Comparison of ENCODE assay signal across 8 cellular contexts in the genomic region with DNA sequence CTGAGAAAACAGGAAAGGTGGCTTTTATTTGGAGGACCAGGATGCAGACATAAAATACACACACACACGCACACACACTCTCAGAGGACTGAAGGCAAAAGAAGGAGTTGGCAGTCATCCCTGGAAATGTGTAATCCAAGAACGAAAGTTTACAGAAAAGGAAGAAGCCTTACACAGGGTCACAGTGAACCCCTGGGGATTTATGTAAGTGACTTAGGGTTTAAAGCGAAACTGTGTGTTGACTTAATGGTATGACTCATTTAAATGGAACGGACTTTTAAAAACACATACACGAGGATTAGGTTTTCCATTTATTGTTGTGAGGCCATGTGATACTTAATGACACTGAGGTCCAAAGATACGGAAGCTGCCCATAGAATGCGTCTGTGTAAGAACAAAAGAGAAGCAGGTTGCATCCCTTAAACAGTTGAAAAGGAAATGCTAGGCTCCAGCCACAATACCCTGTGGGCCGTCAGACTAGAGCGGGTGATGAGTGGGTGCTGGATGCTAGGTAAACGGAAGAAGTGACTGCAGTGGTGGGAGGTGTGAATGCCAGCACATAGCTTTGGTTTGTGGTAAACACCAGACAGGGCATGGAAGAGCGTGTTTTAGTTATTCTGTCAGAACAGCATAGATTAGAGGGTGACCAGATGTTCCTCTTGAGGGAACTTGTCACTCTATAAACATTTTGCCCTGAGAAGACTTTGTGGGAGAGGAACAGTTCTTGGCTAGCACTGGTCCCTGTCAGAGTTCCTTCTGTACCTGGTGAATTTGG. TPM values are rescaled to one million over a fixed set of nuclear protein-coding genes. Genes with fewer than 3 reads are reported as not detected.
DNase-seq lines count a peak whose midpoint lies in the region; ATAC-seq, FAIRE-seq and TF ChIP-seq lines count a peak whose summit lies in the region.
"Had no signal": no experiment of that assay in that cellular context is flagged by ENCODE, and none has a peak within 500 bp of the region (broad histone marks: within the 10 kb centered on the region; RNA-seq: fewer than 3 reads in every experiment).

No MANE protein-coding gene starts in this region.

- FAIRE-seq in D721Med (lab: Jason Lieb, UNC) = no peak

- ATAC-seq in GM18870 (IDR thresholded peaks at IDR 0.05; ENCODE audit: unreplicated experiment) (peak; percentile 94), HG03039 (IDR thresholded peaks at IDR 0.05; ENCODE audit: unreplicated experiment) (peak; percentile 87)

- H3K27me3 ChIP-seq in skeletal muscle satellite cell (ENCODE audit: control insufficient read depth, insufficient read depth, low read length) = no peaks in the 10 kb centered on the region
- H3K27me3 ChIP-seq: neutrophil had no signal

- H3K9me3 ChIP-seq in skeletal muscle satellite cell (replicated peaks; ENCODE audit: low read length) = no peaks in the 10 kb centered on the region
- H3K9me3 ChIP-seq: neutrophil had no signal

- H3K4me2 ChIP-seq in skeletal muscle satellite cell (ENCODE audit: low read length) = peak overlapping the region; percentile 66

- peaks cover 31% of the 10 kb centered on the region for H3K4me1 ChIP-seq in skeletal muscle satellite cell (ENCODE audit: control insufficient read depth, insufficient read depth, low read length)

- peak overlapping the region; percentile 37 for H3K4me3 ChIP-seq in skeletal muscle satellite cell (ENCODE audit: low read length)

- peak overlapping the region; percentile 42 for H3K9ac ChIP-seq in skeletal muscle satellite cell (ENCODE audit: low read depth, low read length)

- no peak for TF ChIP-seq CTCF in D721Med (IDR thresholded peaks at IDR 0.05; ENCODE audit: insufficient read depth, missing control alignments)

- no peaks in the 10 kb centered on the region for H3K36me3 ChIP-seq in skeletal muscle satellite cell (ENCODE audit: insufficient read depth, low read length)
- H3K36me3 ChIP-seq: neutrophil had no signal

- peak; percentile 87 for DNase-seq in NCI-H69 (lab: John Stamatoyannopoulos, UW)
- DNase-seq in activated T-helper 1 cell treated with Interleukin-2 at 50 U/mL for 16 hours (ENCODE audit: low read depth) = peak; percentile 35
- DNase-seq in globus pallidus (ENCODE audit: low spot score) = peak; percentile 18
- DNase-seq in D721Med (ENCODE audit: insufficient read length, low spot score) = no peak

RNA-seq across cellular contexts. Expression of gene BCL10, which starts 21.6 kb away (rescaled TPM):
- 31.7 and 38.4 TPM in 2 replicates for total RNA-seq in skeletal muscle satellite cell (2012; rRNA removed)

RNA-seq across cellular contexts. Expression of gene C1orf52, which starts 38.6 kb away (rescaled TPM):
- total RNA-seq in skeletal muscle satellite cell (2012; rRNA removed) = 8.9 and 12.9 TPM in 2 replicates
